ENCODE assay signal across 15 cellular contexts in genomic region chr22:19875531-19876313, GRCh38. TPM values are rescaled to one million over a fixed set of nuclear protein-coding genes. Genes with fewer than 3 reads are reported as not detected.
DNase-seq lines count a peak whose midpoint lies in the region; ATAC-seq, FAIRE-seq and TF ChIP-seq lines count a peak whose summit lies in the region.
"Had no signal": no experiment of that assay in that cellular context is flagged by ENCODE, and none has a peak within 500 bp of the region (broad histone marks: within the 10 kb centered on the region; RNA-seq: fewer than 3 reads in every experiment).

No MANE protein-coding gene starts in this region.

- no peak overlapping the region for H2AFZ ChIP-seq in K562 (ENCODE audit: low read depth, low read length)

- H3K9me1 ChIP-seq in K562 (ENCODE audit: control insufficient read depth, insufficient read depth, low read length), result no peaks in the 10 kb centered on the region

- H3K36me3 ChIP-seq in K562 (ENCODE audit: control insufficient read depth, insufficient read depth, low read length) (no peaks in the 10 kb centered on the region), left lung (peaks cover 0 to 28% of the 10 kb centered on the region in 2 donors), upper lobe of left lung (peaks cover 0 to 10% (median 1%) of the 10 kb centered on the region in 4 donors)
- H3K36me3 ChIP-seq: vagina had no signal

- CTCF ChIA-PET in activated naive CD4-positive, alpha-beta T cell treated with anti-CD3 and anti-CD28 coated beads for 36 hours (lab: Charles Lee), result no interaction called here
- CTCF ChIA-PET in K562 (lab: Yijun Ruan, JAX; ENCODE audit: low intra/inter-chr PET ratio), result interaction anchor here (0.6 kb wide), 1 partner anchor 80 kb away, joined by 5 read pairs; no protein-coding TSS in a partner anchor

- DNase-seq in activated naive CD4-positive, alpha-beta T cell treated with anti-CD3 and anti-CD28 coated beads for 36 hours, result peak; percentile 2
- no peak for DNase-seq in activated naive CD4-positive, alpha-beta T cell treated with Interleukin-2 at 50 U/mL for 16 hours
- peak in 1 of 4 experiments; percentile 77 for DNase-seq in K562 (ENCODE audit: extremely low read depth in 1 of 4, low spot score in 3 of 4)
- peak; percentile 31 to 63 for DNase-seq in left lung
- peak; percentile 18 to 83 for DNase-seq in upper lobe of left lung
- no peak for DNase-seq in HK-2 (ENCODE audit: unreplicated experiment)
- no peak for DNase-seq in germinal center (ENCODE audit: low spot score)
- DNase-seq: DMS79 treated with DMSO at 0.1 percent for 48 hours, MG63, naive B cell, NCI-H2227 treated with DMSO at 0.1 percent for 48 hours, RPMI8226 had no signal

- H3K9me3 ChIP-seq in K562 (replicated peaks; ENCODE audit: control insufficient read depth, insufficient read depth, low read depth, low read length) (no peaks in the 10 kb centered on the region), left lung (no peaks in the 10 kb centered on the region), upper lobe of left lung (no peaks in the 10 kb centered on the region)
- H3K9me3 ChIP-seq: MG63, vagina had no signal

- peak; percentile 15 for FAIRE-seq in K562 (lab: Jason Lieb, UNC)
- FAIRE-seq: colon had no signal

- TF ChIP-seq POLR2A in K562 (conservative IDR thresholded peaks at IDR 0.05) (no peak), upper lobe of left lung (IDR thresholded peaks at IDR 0.05) (no peak)

- no peak overlapping the region for H3K4me3 Mint-ChIP-seq in activated naive CD4-positive, alpha-beta T cell treated with anti-CD3 and anti-CD28 coated beads for 36 hours
- H3K4me3 Mint-ChIP-seq: naive B cell had no signal

- no peak overlapping the region for H3K27ac ChIP-seq in K562 (ENCODE audit: extremely low read depth, low read depth, low read length)
- H3K27ac ChIP-seq in left lung, result no peak overlapping the region
- peak overlapping the region in 2 of 4 donors; percentile 38 to 47 for H3K27ac ChIP-seq in upper lobe of left lung
- H3K27ac ChIP-seq: vagina had no signal

- in situ Hi-C loops in K562 (cut with MboI), result no loop called here

- H3K27me3 Mint-ChIP-seq in activated naive CD4-positive, alpha-beta T cell treated with anti-CD3 and anti-CD28 coated beads for 36 hours (ENCODE audit: low read depth), result no peaks in the 10 kb centered on the region
- H3K27me3 Mint-ChIP-seq: naive B cell had no signal

- TF ChIP-seq CTCF in K562 (IDR thresholded peaks at IDR 0.05 in 2 of 3, conservative IDR thresholded peaks at IDR 0.05 in 1 of 3; ENCODE audit: insufficient read depth in 2 of 3, low read depth in 1 of 3, low read length in 3 of 3) (no peak), left lung (IDR thresholded peaks at IDR 0.05) (no peak), upper lobe of left lung (IDR thresholded peaks at IDR 0.05) (no peak)

- BruUV-seq in K562 (replicated peaks; lab: Mats Ljungman, UMichigan), result no TSS peak

- no peaks in the 10 kb centered on the region for H3K79me2 ChIP-seq in K562 (ENCODE audit: control insufficient read depth, insufficient read depth, low read length)

- intact Hi-C loops in activated naive CD4-positive, alpha-beta T cell treated with anti-CD3 and anti-CD28 coated beads for 36 hours (cut with micrococcal nuclease), result no loop called here
- intact Hi-C loops in K562 (cut with micrococcal nuclease), result no loop called here
- intact Hi-C loops in left lung (cut with DNase I), result no loop called here

- H3K4me1 Mint-ChIP-seq in activated naive CD4-positive, alpha-beta T cell treated with anti-CD3 and anti-CD28 coated beads for 36 hours (ENCODE audit: low read depth), result peaks cover 11% of the 10 kb centered on the region
- H3K4me1 Mint-ChIP-seq: naive B cell had no signal

- TF ChIP-seq RAD21 in K562 (CRISPR knock-in tag; conservative IDR thresholded peaks at IDR 0.05 in 1 of 2, IDR thresholded peaks at IDR 0.05 in 1 of 2), result no peak

- POLR2A ChIA-PET in K562 (lab: Yijun Ruan, JAX), result interaction anchor here (0.6 to 4.4 kb wide), 12 partner anchors 9 to 232 kb away, joined by 3 to 26 read pairs (median 4); no protein-coding TSS in a partner anchor

- H3K9ac ChIP-seq in K562 (ENCODE audit: insufficient read depth in 1 of 2, low read depth in 2 of 2, low read length in 2 of 2), result peak overlapping the region in 1 of 2 experiments; percentile 81; a peak in 2 of 4 replicates

- WGBS in K562 (ENCODE audit: insufficient coverage, low coverage, missing lambda C conversion rate), result 27% methylated on average over 23 of the region's 23 CpGs
- 60 to 73% methylated on average over 17 to 22 of the region's 23 CpGs for WGBS in upper lobe of left lung, 2 donors

- no peak overlapping the region for H3K27ac Mint-ChIP-seq in activated naive CD4-positive, alpha-beta T cell treated with anti-CD3 and anti-CD28 coated beads for 36 hours
- H3K27ac Mint-ChIP-seq: naive B cell had no signal

- no peaks in the 10 kb centered on the region for H3K9me3 Mint-ChIP-seq in activated naive CD4-positive, alpha-beta T cell treated with anti-CD3 and anti-CD28 coated beads for 36 hours
- H3K9me3 Mint-ChIP-seq: naive B cell had no signal

- H3K36me3 Mint-ChIP-seq in activated naive CD4-positive, alpha-beta T cell treated with anti-CD3 and anti-CD28 coated beads for 36 hours (ENCODE audit: low read depth), result peaks cover 2% of the 10 kb centered on the region
- H3K36me3 Mint-ChIP-seq: naive B cell had no signal

- no peak for TF ChIP-seq EP300 in K562 (IDR thresholded peaks at IDR 0.05; ENCODE audit: low read length)
- no peak for TF ChIP-seq EP300 in upper lobe of left lung (IDR thresholded peaks at IDR 0.05)

- H4K20me1 ChIP-seq in K562 (replicated peaks; ENCODE audit: control insufficient read depth, insufficient read depth, low read length), result peaks cover 21% of the 10 kb centered on the region

- no peak overlapping the region for H3K4me3 ChIP-seq in K562
- no peak overlapping the region for H3K4me3 ChIP-seq in left lung
- no peak overlapping the region for H3K4me3 ChIP-seq in upper lobe of left lung
- H3K4me3 ChIP-seq: MG63, vagina had no signal

- peaks cover 0 to 17% of the 10 kb centered on the region in 2 experiments; a peak in 2 of 5 replicates for H3K27me3 ChIP-seq in K562 (ENCODE audit: control insufficient read depth in 2 of 2, insufficient read depth in 2 of 2, low read length in 2 of 2)
- H3K27me3 ChIP-seq in left lung, result no peaks in the 10 kb centered on the region
- H3K27me3 ChIP-seq in upper lobe of left lung, result no peaks in the 10 kb centered on the region
- H3K27me3 ChIP-seq: MG63, vagina had no signal

- no peak overlapping the region for H3K4me2 ChIP-seq in K562 (ENCODE audit: insufficient read depth, low read length)

- ATAC-seq in K562, result peak; percentile 3; the same call in 1 of the 3 replicates
- ATAC-seq in left lung, result no peak
- ATAC-seq in upper lobe of left lung (ENCODE audit: low FRiP score in 2 of 2), result no peak
- ATAC-seq in GM21737 (IDR thresholded peaks at IDR 0.05; ENCODE audit: unreplicated experiment), result no peak

- H3K4me1 ChIP-seq in K562 (replicated peaks in 1 of 2; ENCODE audit: control insufficient read depth in 2 of 2, insufficient read depth in 2 of 2, low read length in 2 of 2) (peaks cover 8 to 95% of the 10 kb centered on the region in 2 experiments; a peak in 4 of 5 replicates), left lung (peaks cover 16 to 30% of the 10 kb centered on the region in 2 donors), upper lobe of left lung (peaks cover 29 to 50% (median 32%) of the 10 kb centered on the region in 4 donors)

RNA-seq across cellular contexts. Expression of gene GNB1L, which starts 21.0 kb away (rescaled TPM):
- total RNA-seq in activated naive CD4-positive, alpha-beta T cell treated with anti-CD3 and anti-CD28 coated beads for 36 hours, result 1 to 10 TPM; 8.8 to 9.8 TPM
- 5.3 and 21.3 TPM in 2 replicates for total RNA-seq in K562 (2011; cell fraction: chromatin; rRNA removed; ENCODE audit: low replicate concordance)
- total RNA-seq in K562 (2011; cell fraction: nucleolus; rRNA removed), result 21.8 and 25.5 TPM in 2 replicates
- 7.3 and 7.8 TPM in 2 replicates for total RNA-seq in K562 (2011; cell fraction: nucleoplasm; rRNA removed)
- 48.9 and 69.1 TPM in 2 replicates for total RNA-seq in K562 (2014; rRNA removed)
- total RNA-seq in K562 (2014; rRNA removed; fragmentation: Illumina TruSeq; extraction: Trizol), result 0.57 and 0.84 TPM in 2 replicates
- total RNA-seq in K562 (2015; rRNA removed; fragmentation: Illumina TruSeq; extraction: Trizol), result 17.8 and 20.6 TPM in 2 replicates
- 50.5 and 55.3 TPM in 2 replicates for total RNA-seq in K562 (2021)
- 10.2 and 35.0 TPM in 2 replicates for polyA plus RNA-seq in K562 (2011; rRNA removed)
- polyA plus RNA-seq in K562 (2011; cell fraction: cytosol; rRNA removed), result 37.2 and 43.8 TPM in 2 replicates
- polyA plus RNA-seq in K562 (2011; cell fraction: nucleus; rRNA removed), result 33.2 and 43.3 TPM in 2 replicates
- 42.2 and 62.2 TPM in 2 replicates for polyA plus RNA-seq in K562 (2012)
- 1.9 and 18.0 TPM in 2 replicates for polyA plus RNA-seq in K562 (2014; fragmentation: Illumina TruSeq; extraction: Trizol)
- 1 to 10 TPM in 1 of 2 experiments, under 1 TPM in 1; 0.56 to 3.5 TPM for polyA plus RNA-seq in K562 (2014; fragmentation: Nextera tagmentation; extraction: Ambion mirVana)
- polyA plus RNA-seq in K562 (2014; rRNA removed), result 40.7 and 41.3 TPM in 2 replicates
- polyA minus RNA-seq in K562 (2011; rRNA and poly(A)+ RNA removed), result 2.8 and 3.7 TPM in 2 replicates
- 13.2 and 33.0 TPM in 2 replicates for polyA minus RNA-seq in K562 (2011; cell fraction: cytosol; rRNA and poly(A)+ RNA removed)
- 12.0 and 14.3 TPM in 2 replicates for polyA minus RNA-seq in K562 (2011; cell fraction: nucleus; rRNA and poly(A)+ RNA removed)
- 1 to 10 TPM; 6.7 to 7.9 TPM for total RNA-seq in left lung
- total RNA-seq in upper lobe of left lung, result 10 to 100 TPM in 1 of 6 donors, 1 to 10 TPM in 4, under 1 TPM in 1; 0.78 to 11.1 (median 6.8) TPM

RNA-seq across cellular contexts. Expression of gene RTL10, which starts 21.0 kb away (rescaled TPM):
- total RNA-seq in activated naive CD4-positive, alpha-beta T cell treated with anti-CD3 and anti-CD28 coated beads for 36 hours, result 10 to 100 TPM; 10.9 to 11.9 TPM
- total RNA-seq in K562 (2011; cell fraction: chromatin; rRNA removed; ENCODE audit: low replicate concordance), result 82.4 and 192 TPM in 2 replicates
- total RNA-seq in K562 (2011; cell fraction: nucleolus; rRNA removed), result 134 and 166 TPM in 2 replicates
- 107 and 110 TPM in 2 replicates for total RNA-seq in K562 (2011; cell fraction: nucleoplasm; rRNA removed)
- total RNA-seq in K562 (2014; rRNA removed) (32.5 and 42.0 TPM in 2 replicates), K562 (2014; rRNA removed; fragmentation: Illumina TruSeq; extraction: Trizol) (16.3 and 19.8 TPM in 2 replicates), K562 (2015; rRNA removed; fragmentation: Illumina TruSeq; extraction: Trizol) (26.2 and 28.8 TPM in 2 replicates), K562 (2021) (75.4 and 75.5 TPM in 2 replicates), left lung (10 to 100 TPM; 21.4 to 28.0 TPM), upper lobe of left lung (10 to 100 TPM; 16.4 to 27.4 (median 24.1) TPM)
- polyA plus RNA-seq in K562 (2011; rRNA removed) (32.7 and 82.6 TPM in 2 replicates), K562 (2014; fragmentation: Illumina TruSeq; extraction: Trizol) (39.2 and 40.1 TPM in 2 replicates), K562 (2014; fragmentation: Nextera tagmentation; extraction: Ambion mirVana) (10 to 100 TPM; 23.6 to 33.7 TPM), K562 (2014; rRNA removed) (28.2 and 31.2 TPM in 2 replicates)
- 68.8 and 74.9 TPM in 2 replicates for polyA plus RNA-seq in K562 (2011; cell fraction: cytosol; rRNA removed)
- polyA plus RNA-seq in K562 (2011; cell fraction: nucleus; rRNA removed), result 124 and 157 TPM in 2 replicates
- polyA plus RNA-seq in K562 (2012), result 40.3 and 56.9 TPM in 2 replicates
- 49.5 and 66.5 TPM in 2 replicates for polyA minus RNA-seq in K562 (2011; rRNA and poly(A)+ RNA removed)
- 31.7 and 46.0 TPM in 2 replicates for polyA minus RNA-seq in K562 (2011; cell fraction: cytosol; rRNA and poly(A)+ RNA removed)
- 42.7 and 85.4 TPM in 2 replicates for polyA minus RNA-seq in K562 (2011; cell fraction: nucleus; rRNA and poly(A)+ RNA removed)

Comparison
In these comparisons a context has a peak if more than half of its experiments do, and no peak if none do; other contexts are left out.
1. DNase-seq: peak in activated naive CD4-positive, alpha-beta T cell treated with anti-CD3 and anti-CD28 coated beads for 36 hours (single experiment), left lung (2 of 2) and upper lobe of left lung (2 of 2); none in activated naive CD4-positive, alpha-beta T cell treated with Interleukin-2 at 50 U/mL for 16 hours (single experiment), HK-2 (single experiment) and germinal center (single experiment).